In the genomic region with DNA sequence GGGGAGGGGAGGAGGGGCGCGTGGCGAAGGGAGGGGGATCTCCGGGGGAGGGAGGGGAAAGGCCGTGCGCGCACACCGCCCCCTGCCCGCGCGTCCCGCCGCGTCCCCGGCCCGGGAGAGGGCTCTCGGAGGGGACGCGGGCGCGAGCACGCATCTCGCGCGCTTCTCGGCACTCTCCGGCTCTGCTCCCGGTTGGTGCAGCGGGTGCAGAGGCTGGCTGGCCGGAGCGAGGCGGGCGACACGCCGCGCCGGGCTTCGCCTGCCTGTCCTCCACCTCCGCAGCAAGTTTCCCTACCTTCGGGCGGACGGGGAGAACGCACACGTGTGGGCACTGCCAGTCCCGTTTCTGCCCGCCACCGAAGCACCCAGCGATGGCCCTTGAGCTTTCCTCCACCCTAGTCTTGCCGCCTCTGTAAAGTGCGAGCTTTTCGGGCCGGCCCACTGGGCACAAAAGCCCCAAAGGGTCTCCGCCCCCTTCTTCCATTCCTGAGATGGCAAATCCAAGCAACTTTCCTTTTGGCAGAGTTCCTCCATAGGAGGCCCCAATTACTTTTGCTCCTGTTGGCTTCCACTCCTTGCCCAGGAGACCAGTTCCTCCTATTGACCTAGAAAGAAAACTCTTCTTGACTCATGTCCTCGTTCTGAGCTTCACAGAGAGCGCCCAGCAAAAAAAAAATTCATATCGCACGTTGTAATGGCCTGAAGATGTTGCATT, we compare ENCODE assay signal across 1 cellular context.
TF ChIP-seq lines count a peak whose summit lies in the region.

No MANE protein-coding gene starts in this region.

TF ChIP-seq in HepG2, 621 proteins besides CTCF, POLR2A, EP300 and RAD21 (continued from another document and continues in another):
- TF ChIP-seq, protein P1, sequence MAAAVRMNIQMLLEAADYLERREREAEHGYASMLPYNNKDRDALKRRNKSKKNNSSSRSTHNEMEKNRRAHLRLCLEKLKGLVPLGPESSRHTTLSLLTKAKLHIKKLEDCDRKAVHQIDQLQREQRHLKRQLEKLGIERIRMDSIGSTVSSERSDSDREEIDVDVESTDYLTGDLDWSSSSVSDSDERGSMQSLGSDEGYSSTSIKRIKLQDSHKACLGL (CRISPR knock-in tag; IDR thresholded peaks at IDR 0.05) = 0 out of 2 replicates have a peak, but pooled peaks have one; percentile 50
- TF ChIP-seq ZFP90 (CRISPR knock-in tag; IDR thresholded peaks at IDR 0.05; ENCODE audit: borderline replicate concordance) (no peak), SNRNP70 (IDR thresholded peaks at IDR 0.05; ENCODE audit: low read depth, low read length) (no peak), ZNF317 (CRISPR knock-in tag; IDR thresholded peaks at IDR 0.05) (no peak), JUND (CRISPR knock-in tag; IDR thresholded peaks at IDR 0.05) (no peak), MIER3 (CRISPR knock-in tag; IDR thresholded peaks at IDR 0.05; ENCODE audit: borderline replicate concordance) (no peak), REPIN1 (CRISPR knock-in tag; IDR thresholded peaks at IDR 0.05; ENCODE audit: borderline replicate concordance, low read depth) (no peak; the same call in 1 of the 2 replicates), PHF8 (CRISPR knock-in tag; IDR thresholded peaks at IDR 0.05) (0 out of 2 replicates have a peak, but pooled peaks have one; percentile 1), ASH2L (IDR thresholded peaks at IDR 0.05; ENCODE audit: insufficient read length, low read depth, low read length) (peak; percentile 10), ZSCAN20 (CRISPR knock-in tag; IDR thresholded peaks at IDR 0.05; ENCODE audit: borderline replicate concordance) (peak; percentile 23; the same call in 1 of the 2 replicates), TMF1 (CRISPR knock-in tag; IDR thresholded peaks at IDR 0.05; ENCODE audit: low read depth) (no peak), NCOA5 (CRISPR knock-in tag; IDR thresholded peaks at IDR 0.05) (no peak), THAP11 (CRISPR knock-in tag; IDR thresholded peaks at IDR 0.05) (peak; percentile 11; the same call in 1 of the 2 replicates), AKAP8 (CRISPR knock-in tag; IDR thresholded peaks at IDR 0.05) (no peak), ZFP36 (IDR thresholded peaks at IDR 0.05; ENCODE audit: borderline replicate concordance, low read depth, low read length, partially characterized antibody) (no peak)
- TF ChIP-seq, protein P2, sequence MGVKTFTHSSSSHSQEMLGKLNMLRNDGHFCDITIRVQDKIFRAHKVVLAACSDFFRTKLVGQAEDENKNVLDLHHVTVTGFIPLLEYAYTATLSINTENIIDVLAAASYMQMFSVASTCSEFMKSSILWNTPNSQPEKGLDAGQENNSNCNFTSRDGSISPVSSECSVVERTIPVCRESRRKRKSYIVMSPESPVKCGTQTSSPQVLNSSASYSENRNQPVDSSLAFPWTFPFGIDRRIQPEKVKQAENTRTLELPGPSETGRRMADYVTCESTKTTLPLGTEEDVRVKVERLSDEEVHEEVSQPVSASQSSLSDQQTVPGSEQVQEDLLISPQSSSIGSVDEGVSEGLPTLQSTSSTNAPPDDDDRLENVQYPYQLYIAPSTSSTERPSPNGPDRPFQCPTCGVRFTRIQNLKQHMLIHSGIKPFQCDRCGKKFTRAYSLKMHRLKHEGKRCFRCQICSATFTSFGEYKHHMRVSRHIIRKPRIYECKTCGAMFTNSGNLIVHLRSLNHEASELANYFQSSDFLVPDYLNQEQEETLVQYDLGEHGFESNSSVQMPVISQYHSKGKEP (CRISPR knock-in tag; IDR thresholded peaks at IDR 0.05) = no peak
- TF ChIP-seq, protein P3, sequence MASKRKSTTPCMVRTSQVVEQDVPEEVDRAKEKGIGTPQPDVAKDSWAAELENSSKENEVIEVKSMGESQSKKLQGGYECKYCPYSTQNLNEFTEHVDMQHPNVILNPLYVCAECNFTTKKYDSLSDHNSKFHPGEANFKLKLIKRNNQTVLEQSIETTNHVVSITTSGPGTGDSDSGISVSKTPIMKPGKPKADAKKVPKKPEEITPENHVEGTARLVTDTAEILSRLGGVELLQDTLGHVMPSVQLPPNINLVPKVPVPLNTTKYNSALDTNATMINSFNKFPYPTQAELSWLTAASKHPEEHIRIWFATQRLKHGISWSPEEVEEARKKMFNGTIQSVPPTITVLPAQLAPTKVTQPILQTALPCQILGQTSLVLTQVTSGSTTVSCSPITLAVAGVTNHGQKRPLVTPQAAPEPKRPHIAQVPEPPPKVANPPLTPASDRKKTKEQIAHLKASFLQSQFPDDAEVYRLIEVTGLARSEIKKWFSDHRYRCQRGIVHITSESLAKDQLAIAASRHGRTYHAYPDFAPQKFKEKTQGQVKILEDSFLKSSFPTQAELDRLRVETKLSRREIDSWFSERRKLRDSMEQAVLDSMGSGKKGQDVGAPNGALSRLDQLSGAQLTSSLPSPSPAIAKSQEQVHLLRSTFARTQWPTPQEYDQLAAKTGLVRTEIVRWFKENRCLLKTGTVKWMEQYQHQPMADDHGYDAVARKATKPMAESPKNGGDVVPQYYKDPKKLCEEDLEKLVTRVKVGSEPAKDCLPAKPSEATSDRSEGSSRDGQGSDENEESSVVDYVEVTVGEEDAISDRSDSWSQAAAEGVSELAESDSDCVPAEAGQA (IDR thresholded peaks at IDR 0.05; ENCODE audit: low read depth) = no peak
- TF ChIP-seq, protein P3 (CRISPR knock-in tag; IDR thresholded peaks at IDR 0.05; ENCODE audit: borderline replicate concordance) = no peak
- TF ChIP-seq, protein P4, sequence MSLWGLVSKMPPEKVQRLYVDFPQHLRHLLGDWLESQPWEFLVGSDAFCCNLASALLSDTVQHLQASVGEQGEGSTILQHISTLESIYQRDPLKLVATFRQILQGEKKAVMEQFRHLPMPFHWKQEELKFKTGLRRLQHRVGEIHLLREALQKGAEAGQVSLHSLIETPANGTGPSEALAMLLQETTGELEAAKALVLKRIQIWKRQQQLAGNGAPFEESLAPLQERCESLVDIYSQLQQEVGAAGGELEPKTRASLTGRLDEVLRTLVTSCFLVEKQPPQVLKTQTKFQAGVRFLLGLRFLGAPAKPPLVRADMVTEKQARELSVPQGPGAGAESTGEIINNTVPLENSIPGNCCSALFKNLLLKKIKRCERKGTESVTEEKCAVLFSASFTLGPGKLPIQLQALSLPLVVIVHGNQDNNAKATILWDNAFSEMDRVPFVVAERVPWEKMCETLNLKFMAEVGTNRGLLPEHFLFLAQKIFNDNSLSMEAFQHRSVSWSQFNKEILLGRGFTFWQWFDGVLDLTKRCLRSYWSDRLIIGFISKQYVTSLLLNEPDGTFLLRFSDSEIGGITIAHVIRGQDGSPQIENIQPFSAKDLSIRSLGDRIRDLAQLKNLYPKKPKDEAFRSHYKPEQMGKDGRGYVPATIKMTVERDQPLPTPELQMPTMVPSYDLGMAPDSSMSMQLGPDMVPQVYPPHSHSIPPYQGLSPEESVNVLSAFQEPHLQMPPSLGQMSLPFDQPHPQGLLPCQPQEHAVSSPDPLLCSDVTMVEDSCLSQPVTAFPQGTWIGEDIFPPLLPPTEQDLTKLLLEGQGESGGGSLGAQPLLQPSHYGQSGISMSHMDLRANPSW (CRISPR knock-in tag; IDR thresholded peaks at IDR 0.05; ENCODE audit: borderline replicate concordance) = no peak
- TF ChIP-seq, protein P5, sequence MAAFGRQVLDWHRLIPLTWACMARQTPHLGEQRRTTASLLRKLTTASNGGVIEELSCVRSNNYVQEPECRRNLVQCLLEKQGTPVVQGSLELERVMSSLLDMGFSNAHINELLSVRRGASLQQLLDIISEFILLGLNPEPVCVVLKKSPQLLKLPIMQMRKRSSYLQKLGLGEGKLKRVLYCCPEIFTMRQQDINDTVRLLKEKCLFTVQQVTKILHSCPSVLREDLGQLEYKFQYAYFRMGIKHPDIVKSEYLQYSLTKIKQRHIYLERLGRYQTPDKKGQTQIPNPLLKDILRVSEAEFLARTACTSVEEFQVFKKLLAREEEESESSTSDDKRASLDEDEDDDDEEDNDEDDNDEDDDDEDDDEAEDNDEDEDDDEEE (CRISPR knock-in tag; IDR thresholded peaks at IDR 0.05) = no peak
- TF ChIP-seq, protein P6, sequence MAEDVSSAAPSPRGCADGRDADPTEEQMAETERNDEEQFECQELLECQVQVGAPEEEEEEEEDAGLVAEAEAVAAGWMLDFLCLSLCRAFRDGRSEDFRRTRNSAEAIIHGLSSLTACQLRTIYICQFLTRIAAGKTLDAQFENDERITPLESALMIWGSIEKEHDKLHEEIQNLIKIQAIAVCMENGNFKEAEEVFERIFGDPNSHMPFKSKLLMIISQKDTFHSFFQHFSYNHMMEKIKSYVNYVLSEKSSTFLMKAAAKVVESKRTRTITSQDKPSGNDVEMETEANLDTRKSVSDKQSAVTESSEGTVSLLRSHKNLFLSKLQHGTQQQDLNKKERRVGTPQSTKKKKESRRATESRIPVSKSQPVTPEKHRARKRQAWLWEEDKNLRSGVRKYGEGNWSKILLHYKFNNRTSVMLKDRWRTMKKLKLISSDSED (CRISPR knock-in tag; IDR thresholded peaks at IDR 0.05) = no peak
- TF ChIP-seq, protein P7, sequence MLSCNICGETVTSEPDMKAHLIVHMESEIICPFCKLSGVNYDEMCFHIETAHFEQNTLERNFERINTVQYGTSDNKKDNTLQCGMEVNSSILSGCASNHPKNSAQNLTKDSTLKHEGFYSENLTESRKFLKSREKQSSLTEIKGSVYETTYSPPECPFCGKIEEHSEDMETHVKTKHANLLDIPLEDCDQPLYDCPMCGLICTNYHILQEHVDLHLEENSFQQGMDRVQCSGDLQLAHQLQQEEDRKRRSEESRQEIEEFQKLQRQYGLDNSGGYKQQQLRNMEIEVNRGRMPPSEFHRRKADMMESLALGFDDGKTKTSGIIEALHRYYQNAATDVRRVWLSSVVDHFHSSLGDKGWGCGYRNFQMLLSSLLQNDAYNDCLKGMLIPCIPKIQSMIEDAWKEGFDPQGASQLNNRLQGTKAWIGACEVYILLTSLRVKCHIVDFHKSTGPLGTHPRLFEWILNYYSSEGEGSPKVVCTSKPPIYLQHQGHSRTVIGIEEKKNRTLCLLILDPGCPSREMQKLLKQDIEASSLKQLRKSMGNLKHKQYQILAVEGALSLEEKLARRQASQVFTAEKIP (CRISPR knock-in tag; IDR thresholded peaks at IDR 0.05; ENCODE audit: borderline replicate concordance) = no peak
- TF ChIP-seq, protein P8, sequence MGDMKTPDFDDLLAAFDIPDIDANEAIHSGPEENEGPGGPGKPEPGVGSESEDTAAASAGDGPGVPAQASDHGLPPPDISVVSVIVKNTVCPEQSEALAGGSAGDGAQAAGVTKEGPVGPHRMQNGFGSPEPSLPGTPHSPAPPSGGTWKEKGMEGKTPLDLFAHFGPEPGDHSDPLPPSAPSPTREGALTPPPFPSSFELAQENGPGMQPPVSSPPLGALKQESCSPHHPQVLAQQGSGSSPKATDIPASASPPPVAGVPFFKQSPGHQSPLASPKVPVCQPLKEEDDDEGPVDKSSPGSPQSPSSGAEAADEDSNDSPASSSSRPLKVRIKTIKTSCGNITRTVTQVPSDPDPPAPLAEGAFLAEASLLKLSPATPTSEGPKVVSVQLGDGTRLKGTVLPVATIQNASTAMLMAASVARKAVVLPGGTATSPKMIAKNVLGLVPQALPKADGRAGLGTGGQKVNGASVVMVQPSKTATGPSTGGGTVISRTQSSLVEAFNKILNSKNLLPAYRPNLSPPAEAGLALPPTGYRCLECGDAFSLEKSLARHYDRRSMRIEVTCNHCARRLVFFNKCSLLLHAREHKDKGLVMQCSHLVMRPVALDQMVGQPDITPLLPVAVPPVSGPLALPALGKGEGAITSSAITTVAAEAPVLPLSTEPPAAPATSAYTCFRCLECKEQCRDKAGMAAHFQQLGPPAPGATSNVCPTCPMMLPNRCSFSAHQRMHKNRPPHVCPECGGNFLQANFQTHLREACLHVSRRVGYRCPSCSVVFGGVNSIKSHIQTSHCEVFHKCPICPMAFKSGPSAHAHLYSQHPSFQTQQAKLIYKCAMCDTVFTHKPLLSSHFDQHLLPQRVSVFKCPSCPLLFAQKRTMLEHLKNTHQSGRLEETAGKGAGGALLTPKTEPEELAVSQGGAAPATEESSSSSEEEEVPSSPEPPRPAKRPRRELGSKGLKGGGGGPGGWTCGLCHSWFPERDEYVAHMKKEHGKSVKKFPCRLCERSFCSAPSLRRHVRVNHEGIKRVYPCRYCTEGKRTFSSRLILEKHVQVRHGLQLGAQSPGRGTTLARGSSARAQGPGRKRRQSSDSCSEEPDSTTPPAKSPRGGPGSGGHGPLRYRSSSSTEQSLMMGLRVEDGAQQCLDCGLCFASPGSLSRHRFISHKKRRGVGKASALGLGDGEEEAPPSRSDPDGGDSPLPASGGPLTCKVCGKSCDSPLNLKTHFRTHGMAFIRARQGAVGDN (CRISPR knock-in tag; IDR thresholded peaks at IDR 0.05) = peak; percentile 71
- TF ChIP-seq, protein P9, sequence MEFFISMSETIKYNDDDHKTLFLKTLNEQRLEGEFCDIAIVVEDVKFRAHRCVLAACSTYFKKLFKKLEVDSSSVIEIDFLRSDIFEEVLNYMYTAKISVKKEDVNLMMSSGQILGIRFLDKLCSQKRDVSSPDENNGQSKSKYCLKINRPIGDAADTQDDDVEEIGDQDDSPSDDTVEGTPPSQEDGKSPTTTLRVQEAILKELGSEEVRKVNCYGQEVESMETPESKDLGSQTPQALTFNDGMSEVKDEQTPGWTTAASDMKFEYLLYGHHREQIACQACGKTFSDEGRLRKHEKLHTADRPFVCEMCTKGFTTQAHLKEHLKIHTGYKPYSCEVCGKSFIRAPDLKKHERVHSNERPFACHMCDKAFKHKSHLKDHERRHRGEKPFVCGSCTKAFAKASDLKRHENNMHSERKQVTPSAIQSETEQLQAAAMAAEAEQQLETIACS (CRISPR knock-in tag; IDR thresholded peaks at IDR 0.05) = peak; percentile 97
- TF ChIP-seq, protein P10, sequence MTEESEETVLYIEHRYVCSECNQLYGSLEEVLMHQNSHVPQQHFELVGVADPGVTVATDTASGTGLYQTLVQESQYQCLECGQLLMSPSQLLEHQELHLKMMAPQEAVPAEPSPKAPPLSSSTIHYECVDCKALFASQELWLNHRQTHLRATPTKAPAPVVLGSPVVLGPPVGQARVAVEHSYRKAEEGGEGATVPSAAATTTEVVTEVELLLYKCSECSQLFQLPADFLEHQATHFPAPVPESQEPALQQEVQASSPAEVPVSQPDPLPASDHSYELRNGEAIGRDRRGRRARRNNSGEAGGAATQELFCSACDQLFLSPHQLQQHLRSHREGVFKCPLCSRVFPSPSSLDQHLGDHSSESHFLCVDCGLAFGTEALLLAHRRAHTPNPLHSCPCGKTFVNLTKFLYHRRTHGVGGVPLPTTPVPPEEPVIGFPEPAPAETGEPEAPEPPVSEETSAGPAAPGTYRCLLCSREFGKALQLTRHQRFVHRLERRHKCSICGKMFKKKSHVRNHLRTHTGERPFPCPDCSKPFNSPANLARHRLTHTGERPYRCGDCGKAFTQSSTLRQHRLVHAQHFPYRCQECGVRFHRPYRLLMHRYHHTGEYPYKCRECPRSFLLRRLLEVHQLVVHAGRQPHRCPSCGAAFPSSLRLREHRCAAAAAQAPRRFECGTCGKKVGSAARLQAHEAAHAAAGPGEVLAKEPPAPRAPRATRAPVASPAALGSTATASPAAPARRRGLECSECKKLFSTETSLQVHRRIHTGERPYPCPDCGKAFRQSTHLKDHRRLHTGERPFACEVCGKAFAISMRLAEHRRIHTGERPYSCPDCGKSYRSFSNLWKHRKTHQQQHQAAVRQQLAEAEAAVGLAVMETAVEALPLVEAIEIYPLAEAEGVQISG (CRISPR knock-in tag; IDR thresholded peaks at IDR 0.05) = no peak
